In genomic region chr4:128830906-128831525, GRCh38 we compare ENCODE assay signal across 10 cellular contexts. TPM values are rescaled to one million over a fixed set of nuclear protein-coding genes. Genes with fewer than 3 reads are reported as not detected.
DNase-seq lines count a peak whose midpoint lies in the region; ATAC-seq and TF ChIP-seq lines count a peak whose summit lies in the region.
"Had no signal": no experiment of that assay in that cellular context is flagged by ENCODE, and none has a peak within 500 bp of the region (broad histone marks: within the 10 kb centered on the region; RNA-seq: fewer than 3 reads in every experiment).

No MANE protein-coding gene starts in this region.

- peak overlapping the region; percentile 46 to 61 for H3K27ac ChIP-seq in right atrium auricular region
- H3K27ac ChIP-seq: HL-60 had no signal

- no peaks in the 10 kb centered on the region for H3K27me3 Mint-ChIP-seq in type B pancreatic cell

- H3K9me3 ChIP-seq in right atrium auricular region = no peaks in the 10 kb centered on the region

- peak overlapping the region; percentile 68 for H3K27ac Mint-ChIP-seq in type B pancreatic cell

- H3K36me3 ChIP-seq in right atrium auricular region = peaks cover 13% of the 10 kb centered on the region

- H3K4me1 ChIP-seq in right atrium auricular region = peaks cover 0 to 66% of the 10 kb centered on the region in 2 donors

- no peak for DNase-seq in right atrium auricular region (ENCODE audit: low spot score)
- no peak for DNase-seq in left cardiac atrium
- DNase-seq in left kidney (ENCODE audit: low read depth, low spot score) = peak; percentile 16
- DNase-seq in type B pancreatic cell (ENCODE audit: extremely low spot score, unreplicated experiment) = no peak
- DNase-seq in HCEC 1CT = no peak
- no peak for DNase-seq in foreskin melanocyte
- DNase-seq: activated CD4-positive, alpha-beta T cell treated with anti-CD3 and anti-CD28 coated beads, Interleukin-2, amount 50 U/mL, for 48 hours had no signal

- intact Hi-C loops in left cardiac atrium (cut with DNase I) = no loop called here

- no peak overlapping the region for H3K4me3 ChIP-seq in right atrium auricular region

- ATAC-seq in left cardiac atrium (no peak), SK-N-SH treated with all-trans-retinoic acid at 6 μM for 48 hours (peak; percentile 40), GM18861 (IDR thresholded peaks at IDR 0.05; ENCODE audit: unreplicated experiment) (no peak)

- H3K9me3 Mint-ChIP-seq in type B pancreatic cell = no peaks in the 10 kb centered on the region

- no peak for TF ChIP-seq CTCF in right atrium auricular region (IDR thresholded peaks at IDR 0.05)
- TF ChIP-seq CTCF in type B pancreatic cell (conservative IDR thresholded peaks at IDR 0.05) = no peak

- H3K36me3 Mint-ChIP-seq in type B pancreatic cell = peaks cover 13% of the 10 kb centered on the region

- H3K27me3 ChIP-seq in right atrium auricular region = no peaks in the 10 kb centered on the region

- peak overlapping the region; percentile 66 for H3K4me3 Mint-ChIP-seq in type B pancreatic cell

- peaks cover 44% of the 10 kb centered on the region for H3K4me1 Mint-ChIP-seq in type B pancreatic cell (ENCODE audit: unreplicated experiment)

TF ChIP-seq in SK-N-SH treated with all-trans-retinoic acid at 6 μM for 48 hours, 23 proteins besides CTCF, POLR2A, EP300 and RAD21:
- no peak for TF ChIP-seq PATZ1 (CRISPR knock-in tag; IDR thresholded peaks at IDR 0.05; ENCODE audit: borderline replicate concordance)

RNA-seq across cellular contexts. Expression of gene JADE1, which starts 21.5 kb away (rescaled TPM):
- total RNA-seq in right atrium auricular region = 10 to 100 TPM; 15.4 to 34.5 TPM
- 10 to 100 TPM; 22.7 to 32.3 TPM for total RNA-seq in left cardiac atrium
- 18.5 and 27.0 TPM in 2 replicates for total RNA-seq in type B pancreatic cell (ENCODE audit: low replicate concordance)
